Comparison of ENCODE assay signal across 8 cellular contexts in the genomic region with DNA sequence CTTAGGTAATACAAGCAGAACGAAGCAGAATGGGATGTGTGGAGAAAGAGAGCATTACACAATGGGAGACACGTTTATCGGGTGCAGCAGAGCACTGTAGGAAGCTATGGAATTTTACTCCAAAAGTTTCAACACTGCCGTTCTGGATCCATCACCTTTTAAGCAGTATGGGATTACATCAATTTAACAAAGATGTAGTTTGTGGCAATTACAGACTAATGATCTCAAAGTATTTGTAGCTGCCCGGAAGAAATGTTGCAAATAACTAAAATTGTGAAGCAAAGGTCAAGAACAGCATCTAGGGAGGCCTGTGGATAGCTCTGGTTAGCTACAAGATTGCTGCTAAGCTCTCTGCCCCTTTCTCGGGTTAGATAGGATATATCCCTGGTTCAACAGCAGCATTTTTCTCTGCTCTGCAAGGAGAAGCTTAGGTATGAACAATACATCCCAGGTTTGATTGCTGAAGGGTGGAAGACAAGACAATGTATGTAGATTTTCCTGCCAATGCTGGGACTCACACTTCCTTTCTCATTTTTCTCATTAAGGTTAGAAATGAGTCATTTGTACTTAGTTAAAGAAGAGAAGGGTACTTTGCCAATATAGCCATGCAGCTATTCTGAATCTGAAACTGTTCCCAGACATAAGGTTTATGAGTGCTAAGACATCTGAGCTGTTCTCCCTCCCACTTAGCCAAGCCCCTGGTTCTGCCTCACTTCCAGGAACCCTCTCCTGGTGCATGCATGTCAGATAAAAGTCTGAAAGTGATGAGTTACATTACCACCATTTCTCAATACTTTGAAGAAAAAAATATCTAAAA.
DNase-seq lines count a peak whose midpoint lies in the region; ATAC-seq and TF ChIP-seq lines count a peak whose summit lies in the region.

No MANE protein-coding gene starts in this region.

- H3K27me3 ChIP-seq in AG04450 (ENCODE audit: control insufficient read depth, insufficient read depth, low read length) (no peaks in the 10 kb centered on the region), thoracic aorta (replicated peaks; ENCODE audit: insufficient read depth) (no peaks in the 10 kb centered on the region)

- DNase-seq in AG04450 (ENCODE audit: low read depth, low spot score) (peak; percentile 57), MV-4-11 (lab: John Stamatoyannopoulos, UW) (peak; percentile 52), fibroblast of villous mesenchyme (ENCODE audit: low read depth) (peak; percentile 98), thoracic aorta (ENCODE audit: low spot score) (peak; percentile 26), GDM1 (lab: John Stamatoyannopoulos, UW) (no peak), GM10248 (ENCODE audit: extremely low spot score) (no peak), NCI-H1048 (lab: John Stamatoyannopoulos, UW) (no peak)

- H3K9me3 ChIP-seq in AG04450 (ENCODE audit: control insufficient read depth, insufficient read depth, low read length), result no peaks in the 10 kb centered on the region
- H3K9me3 ChIP-seq in thoracic aorta, result no peaks in the 10 kb centered on the region

- POLR2A ChIA-PET in AG04450 (lab: Yijun Ruan, JAX), result interaction anchor here (1.6 kb wide), 1 partner anchor 10 kb away, joined by 8 read pairs; no protein-coding TSS in a partner anchor
- POLR2A ChIA-PET in GM10248 (lab: Yijun Ruan, JAX), result no interaction called here

- no peak for TF ChIP-seq CTCF in AG04450 (IDR thresholded peaks at IDR 0.05; ENCODE audit: low read depth, low read length)
- no peak for TF ChIP-seq CTCF in fibroblast of villous mesenchyme (IDR thresholded peaks at IDR 0.05; ENCODE audit: insufficient read depth, low read depth, low read length)
- no peak for TF ChIP-seq CTCF in thoracic aorta (IDR thresholded peaks at IDR 0.05)
- no peak for TF ChIP-seq CTCF in GM10248 (IDR thresholded peaks at IDR 0.05; ENCODE audit: control extremely low read depth, extremely low read depth, low read depth, missing control alignments)

- H3K4me1 ChIP-seq in thoracic aorta (ENCODE audit: control insufficient read depth in 1 of 2, low read depth in 2 of 2), result peaks cover 8 to 21% of the 10 kb centered on the region in 2 donors

- CTCF ChIA-PET in AG04450 (lab: Charles Lee) (interaction anchor here (0.6 to 2.3 kb wide), 3 partner anchors 84 to 216 kb away, joined by 3 to 8 read pairs (median 3); no protein-coding TSS in a partner anchor), GM10248 (lab: Yijun Ruan, JAX) (interaction anchor here (1.0 to 1.6 kb wide), 9 partner anchors 10 to 129 kb away, joined by 3 to 6 read pairs (median 4); no protein-coding TSS in a partner anchor)

- H3K27ac ChIP-seq in AG04450 (ENCODE audit: low read depth, low read length) (peak overlapping the region; percentile 3), thoracic aorta (peak overlapping the region in 1 of 2 donors; percentile 24)

- no peaks in the 10 kb centered on the region for H3K36me3 ChIP-seq in thoracic aorta

- H3K4me3 ChIP-seq in AG04450 (ENCODE audit: low read depth, low read length) (no peak overlapping the region), fibroblast of villous mesenchyme (ENCODE audit: low read depth, low read length) (peak overlapping the region; percentile 19), thoracic aorta (no peak overlapping the region)

- ATAC-seq in GM21360 (IDR thresholded peaks at IDR 0.05; ENCODE audit: unreplicated experiment) (peak; percentile 88), thoracic aorta (ENCODE audit: insufficient number of reproducible peaks, low FRiP score, low read depth) (no peak)

Comparison
In these comparisons a context has a peak if more than half of its experiments do, and no peak if none do; other contexts are left out.
1. DNase-seq: peak in AG04450 (single experiment), MV-4-11 (single experiment), fibroblast of villous mesenchyme (single experiment) and thoracic aorta (single experiment); none in GDM1 (single experiment), GM10248 (single experiment) and NCI-H1048 (single experiment).